8 cellular contexts compared by ENCODE assay signal in the genomic region with DNA sequence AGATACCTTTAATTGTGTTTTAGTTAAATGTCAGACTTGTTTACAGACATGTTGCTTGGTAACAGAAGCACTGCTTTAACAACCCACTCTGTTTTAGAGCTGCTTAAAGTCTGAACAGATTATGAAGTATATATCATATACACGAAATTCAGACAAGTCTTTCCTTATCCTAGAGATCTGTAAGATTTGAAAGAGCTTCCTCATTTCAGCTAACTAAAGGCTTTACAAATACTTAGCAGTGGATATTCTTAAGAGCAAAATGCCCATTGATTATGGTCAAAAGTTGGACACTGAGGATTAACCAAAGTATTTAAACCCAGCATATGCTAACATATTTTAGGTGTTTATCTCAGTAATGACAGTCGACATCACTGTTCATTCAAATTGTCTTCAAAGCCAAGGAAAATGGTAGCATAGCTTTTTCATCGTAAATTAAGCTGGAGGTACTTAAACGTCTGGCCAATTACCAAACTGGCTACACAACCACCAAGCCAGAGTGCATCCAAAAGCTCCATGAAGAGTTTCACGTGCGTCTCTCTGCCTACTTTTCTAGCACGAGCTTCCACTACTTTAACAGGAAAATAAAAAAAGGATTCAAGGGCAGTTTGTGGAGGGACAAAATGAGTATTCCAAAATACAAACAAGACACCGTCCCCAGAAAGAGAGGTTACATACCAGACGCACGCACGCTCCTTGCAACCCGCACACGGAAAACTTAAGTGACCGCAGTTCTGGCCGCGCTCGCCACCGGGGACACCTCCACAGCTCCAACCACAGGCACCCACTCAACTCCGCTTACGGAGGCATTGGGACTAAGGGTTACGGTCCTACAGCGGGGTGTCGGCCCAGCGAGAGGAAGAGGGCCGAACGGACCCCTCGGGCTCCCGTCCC. TPM values are rescaled to one million over a fixed set of nuclear protein-coding genes. Genes with fewer than 3 reads are reported as not detected.
DNase-seq lines count a peak whose midpoint lies in the region; ATAC-seq and TF ChIP-seq lines count a peak whose summit lies in the region.

No MANE protein-coding gene starts in this region.

- H3K27ac Mint-ChIP-seq in CD8-positive, alpha-beta memory T cell = peak overlapping the region; percentile 91 to 98 (median 96)
- H3K27ac Mint-ChIP-seq in dendritic cell treated with granulocyte-macrophage colony-stimulating factor and Interleukin-4, amounts not matched to agents 40 ng/mL and 50 ng/mL, for 4 days = peak overlapping the region; percentile 88
- H3K27ac Mint-ChIP-seq in memory B cell (peak overlapping the region; percentile 97), type B pancreatic cell (peak overlapping the region; percentile 49)

- intact Hi-C loops in dendritic cell treated with granulocyte-macrophage colony-stimulating factor and Interleukin-4, amounts not matched to agents 40 ng/mL and 50 ng/mL, for 4 days (cut with micrococcal nuclease) = no loop called here

- H3K36me3 ChIP-seq in CD8-positive, alpha-beta memory T cell (ENCODE audit: insufficient read depth, low read length) = no peaks in the 10 kb centered on the region

- H3K9me3 ChIP-seq in CD8-positive, alpha-beta memory T cell (ENCODE audit: low read length) = no peaks in the 10 kb centered on the region

- peaks cover 14% of the 10 kb centered on the region for H3K4me1 ChIP-seq in CD8-positive, alpha-beta memory T cell (ENCODE audit: insufficient read depth, low read length)

- peak overlapping the region; percentile 86 for H3K27ac ChIP-seq in CD8-positive, alpha-beta memory T cell (ENCODE audit: low read depth, low read length)

- POLR2A ChIA-PET in CD8-positive, alpha-beta memory T cell (lab: Charles Lee) = interaction anchor here (0.5 to 0.9 kb wide), 3 partner anchors 196 to 1017 kb away, joined by 3 to 4 read pairs (median 3); no protein-coding TSS in a partner anchor

- DNase-seq in CD8-positive, alpha-beta memory T cell = peak in 2 of 5 donors; percentile 21 to 29
- DNase-seq in RPMI8226 = peak; percentile 65
- peak in 1 of 2 donors; percentile 3 for DNase-seq in memory B cell (ENCODE audit: low spot score in 2 of 2)
- DNase-seq in type B pancreatic cell (ENCODE audit: extremely low spot score, unreplicated experiment) = peak; percentile 69
- DNase-seq in NK-92 (lab: John Stamatoyannopoulos, UW; ENCODE audit: unreplicated experiment) = no peak

- H3K4me3 ChIP-seq in CD8-positive, alpha-beta memory T cell (ENCODE audit: low read length) = peak overlapping the region; percentile 75

- H3K27me3 ChIP-seq in CD8-positive, alpha-beta memory T cell (ENCODE audit: insufficient read depth, low read length, poor library complexity, severe bottlenecking) = no peaks in the 10 kb centered on the region

- peak; percentile 30 for ATAC-seq in GM19328 (IDR thresholded peaks at IDR 0.05; ENCODE audit: unreplicated experiment)
- peak; percentile 30 for ATAC-seq in HG03457 (IDR thresholded peaks at IDR 0.05; ENCODE audit: unreplicated experiment)
- peak; percentile 27 for ATAC-seq in memory B cell (ENCODE audit: low read depth)

- no peaks in the 10 kb centered on the region for H3K9me3 Mint-ChIP-seq in CD8-positive, alpha-beta memory T cell
- peaks cover 8% of the 10 kb centered on the region for H3K9me3 Mint-ChIP-seq in dendritic cell treated with granulocyte-macrophage colony-stimulating factor and Interleukin-4, amounts not matched to agents 40 ng/mL and 50 ng/mL, for 4 days
- H3K9me3 Mint-ChIP-seq in memory B cell (no peaks in the 10 kb centered on the region), type B pancreatic cell (no peaks in the 10 kb centered on the region)

- peaks cover 1 to 6% of the 10 kb centered on the region in 2 donors for H3K27me3 Mint-ChIP-seq in CD8-positive, alpha-beta memory T cell
- H3K27me3 Mint-ChIP-seq in dendritic cell treated with granulocyte-macrophage colony-stimulating factor and Interleukin-4, amounts not matched to agents 40 ng/mL and 50 ng/mL, for 4 days = peaks cover 2% of the 10 kb centered on the region
- H3K27me3 Mint-ChIP-seq in memory B cell (no peaks in the 10 kb centered on the region), type B pancreatic cell (no peaks in the 10 kb centered on the region)

- TF ChIP-seq CTCF in type B pancreatic cell (conservative IDR thresholded peaks at IDR 0.05) = no peak

- CTCF ChIA-PET in CD8-positive, alpha-beta memory T cell (lab: Charles Lee) = interaction anchor here (0.7 to 1.3 kb wide), 3 partner anchors 32 to 357 kb away, joined by 3 to 4 read pairs (median 4); no protein-coding TSS in a partner anchor

- peak overlapping the region; percentile 80 to 96 (median 94) for H3K4me3 Mint-ChIP-seq in CD8-positive, alpha-beta memory T cell
- H3K4me3 Mint-ChIP-seq in dendritic cell treated with granulocyte-macrophage colony-stimulating factor and Interleukin-4, amounts not matched to agents 40 ng/mL and 50 ng/mL, for 4 days = peak overlapping the region; percentile 97
- H3K4me3 Mint-ChIP-seq in memory B cell (peak overlapping the region; percentile 94), type B pancreatic cell (peak overlapping the region; percentile 97)

- peaks cover 2 to 18% (median 3%) of the 10 kb centered on the region in 3 donors for H3K36me3 Mint-ChIP-seq in CD8-positive, alpha-beta memory T cell
- H3K36me3 Mint-ChIP-seq in dendritic cell treated with granulocyte-macrophage colony-stimulating factor and Interleukin-4, amounts not matched to agents 40 ng/mL and 50 ng/mL, for 4 days (ENCODE audit: low read depth) = peaks cover 16% of the 10 kb centered on the region
- peaks cover 17% of the 10 kb centered on the region for H3K36me3 Mint-ChIP-seq in memory B cell
- peaks cover 28% of the 10 kb centered on the region for H3K36me3 Mint-ChIP-seq in type B pancreatic cell

- H3K4me1 Mint-ChIP-seq in CD8-positive, alpha-beta memory T cell = peaks cover 22 to 39% (median 34%) of the 10 kb centered on the region in 3 donors
- H3K4me1 Mint-ChIP-seq in dendritic cell treated with granulocyte-macrophage colony-stimulating factor and Interleukin-4, amounts not matched to agents 40 ng/mL and 50 ng/mL, for 4 days (ENCODE audit: low read depth) = peaks cover 8% of the 10 kb centered on the region
- peaks cover 21% of the 10 kb centered on the region for H3K4me1 Mint-ChIP-seq in memory B cell
- peaks cover 18% of the 10 kb centered on the region for H3K4me1 Mint-ChIP-seq in type B pancreatic cell (ENCODE audit: unreplicated experiment)

RNA-seq across cellular contexts. Expression of a gene that starts 0.5 kb away (rescaled TPM):
- total RNA-seq in CD8-positive, alpha-beta memory T cell = 10 to 100 TPM; 25.7 to 25.8 TPM
- polyA plus RNA-seq in CD8-positive, alpha-beta memory T cell = 5.2 TPM
- 9.7 and 22.1 TPM in 2 replicates for total RNA-seq in type B pancreatic cell (ENCODE audit: low replicate concordance)
